ENCODE assay signal across 8 cellular contexts in genomic region chr1:166975361-166976129, GRCh38. TPM values are rescaled to one million over a fixed set of nuclear protein-coding genes. Genes with fewer than 3 reads are reported as not detected.
A peak's percentile ranks its signal among the peaks of the same experiment; 100 is the strongest.
DNase-seq lines count a peak whose midpoint lies in the region; ATAC-seq, FAIRE-seq and TF ChIP-seq lines count a peak whose summit lies in the region.

Gene ILDR2 (minus strand): TSS chr1:166975540. CDS start chr1:166975268, 272 bp downstream.

- no peaks in the 10 kb centered on the region for H3K9me3 ChIP-seq in CD4-positive, alpha-beta memory T cell (ENCODE audit: control insufficient read depth in 1 of 2, low read length in 2 of 2)
- H3K9me3 ChIP-seq in body of pancreas = no peaks in the 10 kb centered on the region
- no peaks in the 10 kb centered on the region for H3K9me3 ChIP-seq in small intestine (ENCODE audit: control insufficient read depth, low read depth)

- H3K4me1 Mint-ChIP-seq in CD4-positive, alpha-beta memory T cell = peaks cover 13 to 26% (median 21%) of the 10 kb centered on the region in 4 donors

- peaks cover 13% of the 10 kb centered on the region for H3K4me1 ChIP-seq in CD4-positive, alpha-beta memory T cell (ENCODE audit: insufficient read depth, low read length)
- no peaks in the 10 kb centered on the region for H3K4me1 ChIP-seq in body of pancreas
- H3K4me1 ChIP-seq in small intestine (ENCODE audit: control insufficient read depth in 2 of 2, insufficient read depth in 1 of 2, low read depth in 1 of 2, low read length in 1 of 2) = no peaks in the 10 kb centered on the region

- H3K9me3 Mint-ChIP-seq in CD4-positive, alpha-beta memory T cell = no peaks in the 10 kb centered on the region

- H3K4me3 Mint-ChIP-seq in CD4-positive, alpha-beta memory T cell = peak within 1 kb of the TSS; percentile 81 to 96 (median 90)

- no peak within 1 kb of the TSS for H3K27ac ChIP-seq in CD4-positive, alpha-beta memory T cell (ENCODE audit: low read depth, low read length)
- H3K27ac ChIP-seq in body of pancreas = peak within 1 kb of the TSS in 2 of 4 donors; percentile 28 to 52
- H3K27ac ChIP-seq in small intestine (ENCODE audit: low read depth in 1 of 2, low read length in 1 of 2) = no peak within 1 kb of the TSS

- H3K27me3 Mint-ChIP-seq in CD4-positive, alpha-beta memory T cell = peaks cover 14 to 23% of the 10 kb centered on the region in 2 donors

- peak; percentile 57 for ATAC-seq in GM19467 (IDR thresholded peaks at IDR 0.05; ENCODE audit: unreplicated experiment)
- peak; percentile 85 for ATAC-seq in body of pancreas

- POLR2A ChIA-PET in CD4-positive, alpha-beta memory T cell (lab: Charles Lee; ENCODE audit: partially characterized antibody) = interaction anchor here (1.7 kb wide), 1 partner anchor 100 kb away, joined by 3 read pairs; the partner anchor contains the start of gene TADA1

- 0% methylated on average over 12 to 70 of the region's 97 CpGs for WGBS in body of pancreas, 2 donors
- 1% methylated on average over 50 to 97 of the region's 97 CpGs for WGBS in small intestine, 3 donors

- peaks cover 10% of the 10 kb centered on the region for H3K27me3 ChIP-seq in CD4-positive, alpha-beta memory T cell (ENCODE audit: insufficient read depth, low read length)
- H3K27me3 ChIP-seq in body of pancreas = no peaks in the 10 kb centered on the region
- peaks cover 0 to 4% of the 10 kb centered on the region in 2 donors for H3K27me3 ChIP-seq in small intestine (ENCODE audit: control insufficient read depth in 2 of 2, insufficient read depth in 2 of 2, low read length in 2 of 2)

- intact Hi-C loops in CD4-positive, alpha-beta memory T cell (cut with micrococcal nuclease) = loop anchor here (1.0 to 5.0 kb wide), 3 partner anchors 65 to 83 kb away; no protein-coding TSS in a partner anchor
- intact Hi-C loops in body of pancreas (cut with DNase I) = no loop called here

- TF ChIP-seq CTCF in body of pancreas (IDR thresholded peaks at IDR 0.05) = peak in 2 of 7 experiments; percentile 15 to 40

- peak in 1 of 3 donors; percentile 26 for TF ChIP-seq POLR2A in body of pancreas (IDR thresholded peaks at IDR 0.05)

- CTCF ChIA-PET in CD4-positive, alpha-beta memory T cell (lab: Charles Lee; ENCODE audit: partially characterized antibody) = interaction anchor here (1.2 kb wide), 1 partner anchor 64 kb away, joined by 3 read pairs; no protein-coding TSS in a partner anchor

- H3K36me3 Mint-ChIP-seq in CD4-positive, alpha-beta memory T cell = peaks cover 0 to 4% of the 10 kb centered on the region in 2 donors

- no peaks in the 10 kb centered on the region for H3K36me3 ChIP-seq in CD4-positive, alpha-beta memory T cell (ENCODE audit: insufficient read depth, low read length)
- H3K36me3 ChIP-seq in body of pancreas (replicated peaks in 1 of 2; ENCODE audit: insufficient read depth in 1 of 2, low read depth in 2 of 2) = no peaks in the 10 kb centered on the region
- no peaks in the 10 kb centered on the region for H3K36me3 ChIP-seq in small intestine (ENCODE audit: control insufficient read depth in 2 of 2, insufficient read depth in 2 of 2, low read length in 2 of 2)

- DNase-seq in CD4-positive, alpha-beta memory T cell = peak; percentile 31 to 72 (median 42)
- peak; percentile 47 for DNase-seq in HuH-7 (ENCODE audit: low spot score)
- DNase-seq in T-helper 9 cell = peak; percentile 25
- DNase-seq in body of pancreas = peak; percentile 44 to 68 (median 54)
- peak; percentile 77 for DNase-seq in iPS-NIHi11 (ENCODE audit: low spot score)
- DNase-seq in small intestine = peak; percentile 32
- DNase-seq in NCI-H2107 (lab: John Stamatoyannopoulos, UW) = no peak

- peak within 1 kb of the TSS; percentile 20 to 82 (median 73) for H3K27ac Mint-ChIP-seq in CD4-positive, alpha-beta memory T cell

- FAIRE-seq in small intestine (lab: Jason Lieb, UNC) = no peak

- H3K4me3 ChIP-seq in CD4-positive, alpha-beta memory T cell (ENCODE audit: low read length in 2 of 2) = peak within 1 kb of the TSS; percentile 28 to 59
- H3K4me3 ChIP-seq in body of pancreas (peak within 1 kb of the TSS; percentile 10 to 67), small intestine (ENCODE audit: low read depth in 1 of 2, low read length in 2 of 2) (peak within 1 kb of the TSS; percentile 63 to 81)

RNA-seq across cellular contexts. Expression of gene ILDR2, which starts in this region (rescaled TPM):
- under 1 TPM; 0.25 to 0.52 TPM for total RNA-seq in CD4-positive, alpha-beta memory T cell
- under 1 TPM in 1 of 2 donors, not detected in 1; 0.21 TPM for polyA plus RNA-seq in CD4-positive, alpha-beta memory T cell
- total RNA-seq in body of pancreas = under 1 TPM; 0.52 to 0.66 TPM
- polyA plus RNA-seq in small intestine = under 1 TPM in 1 of 3 donors, not detected in 2; 0.34 TPM

Comparison
In these comparisons a context has a peak if more than half of its experiments do, and no peak if none do; other contexts are left out.
1. Peak in DNase-seq and H3K4me3 ChIP-seq in CD4-positive, alpha-beta memory T cell; RNA of the gene not detected or under 1 TPM.
2. Peak in DNase-seq, ATAC-seq and H3K4me3 ChIP-seq in body of pancreas; RNA of the gene not detected or under 1 TPM.
3. Peak in DNase-seq and H3K4me3 ChIP-seq in small intestine; RNA of the gene not detected or under 1 TPM.